21 cellular contexts compared by ENCODE assay signal in genomic region chr11:84264066-84264465, GRCh38.
"Had no signal": no experiment of that assay in that cellular context is flagged by ENCODE, and none has a peak within 500 bp of the region (broad histone marks: within the 10 kb centered on the region; RNA-seq: fewer than 3 reads in every experiment).

No MANE protein-coding gene starts in this region.

- H3K36me3 ChIP-seq: left ventricle myocardium inferior, neural progenitor cell, ovary, right lobe of liver, tibial artery had no signal

- H3K9me3 ChIP-seq: left ventricle myocardium inferior, ovary, right lobe of liver, SK-N-SH, tibial artery had no signal

- H3K4me3 Mint-ChIP-seq: activated CD4-positive, alpha-beta memory T cell treated with anti-CD3 and anti-CD28 coated beads, Interleukin-2, amount 10 ng/mL, durations not matched to agents 7 days and 5 days; activated CD4-positive, alpha-beta T cell treated with anti-CD3 and anti-CD28 coated beads for 36 hours; activated CD8-positive, alpha-beta memory T cell treated with anti-CD3 and anti-CD28 coated beads, Interleukin-2, amount 10 ng/mL, durations not matched to agents 7 days and 5 days; activated naive CD8-positive, alpha-beta T cell treated with anti-CD3 and anti-CD28 coated beads, Interleukin-2, amount 10 ng/mL, durations not matched to agents 7 days and 5 days; naive thymus-derived CD4-positive, alpha-beta T cell; neural progenitor cell; WTC11 had no signal

- H3K27me3 Mint-ChIP-seq: activated CD4-positive, alpha-beta memory T cell treated with anti-CD3 and anti-CD28 coated beads, Interleukin-2, amount 10 ng/mL, durations not matched to agents 7 days and 5 days; activated CD4-positive, alpha-beta T cell treated with anti-CD3 and anti-CD28 coated beads for 36 hours; activated CD8-positive, alpha-beta memory T cell treated with anti-CD3 and anti-CD28 coated beads, Interleukin-2, amount 10 ng/mL, durations not matched to agents 7 days and 5 days; activated naive CD8-positive, alpha-beta T cell treated with anti-CD3 and anti-CD28 coated beads, Interleukin-2, amount 10 ng/mL, durations not matched to agents 7 days and 5 days; naive thymus-derived CD4-positive, alpha-beta T cell had no signal

- H3K4me1 Mint-ChIP-seq: activated CD4-positive, alpha-beta memory T cell treated with anti-CD3 and anti-CD28 coated beads, Interleukin-2, amount 10 ng/mL, durations not matched to agents 7 days and 5 days; activated CD4-positive, alpha-beta T cell treated with anti-CD3 and anti-CD28 coated beads for 36 hours; activated CD8-positive, alpha-beta memory T cell treated with anti-CD3 and anti-CD28 coated beads, Interleukin-2, amount 10 ng/mL, durations not matched to agents 7 days and 5 days; activated naive CD8-positive, alpha-beta T cell treated with anti-CD3 and anti-CD28 coated beads, Interleukin-2, amount 10 ng/mL, durations not matched to agents 7 days and 5 days; naive thymus-derived CD4-positive, alpha-beta T cell; WTC11 had no signal

- H3K27ac Mint-ChIP-seq: activated CD4-positive, alpha-beta memory T cell treated with anti-CD3 and anti-CD28 coated beads, Interleukin-2, amount 10 ng/mL, durations not matched to agents 7 days and 5 days; activated CD4-positive, alpha-beta T cell treated with anti-CD3 and anti-CD28 coated beads for 36 hours; activated CD8-positive, alpha-beta memory T cell treated with anti-CD3 and anti-CD28 coated beads, Interleukin-2, amount 10 ng/mL, durations not matched to agents 7 days and 5 days; activated naive CD8-positive, alpha-beta T cell treated with anti-CD3 and anti-CD28 coated beads, Interleukin-2, amount 10 ng/mL, durations not matched to agents 7 days and 5 days; naive thymus-derived CD4-positive, alpha-beta T cell; neural progenitor cell; WTC11 had no signal

- H3K4me3 ChIP-seq: left ventricle myocardium inferior, neural progenitor cell, ovary, right lobe of liver, tibial artery had no signal

- H3K9ac ChIP-seq: neural progenitor cell, SK-N-SH had no signal

- H3K36me3 Mint-ChIP-seq: activated CD8-positive, alpha-beta memory T cell treated with anti-CD3 and anti-CD28 coated beads, Interleukin-2, amount 10 ng/mL, durations not matched to agents 7 days and 5 days; activated naive CD8-positive, alpha-beta T cell treated with anti-CD3 and anti-CD28 coated beads, Interleukin-2, amount 10 ng/mL, durations not matched to agents 7 days and 5 days; naive thymus-derived CD4-positive, alpha-beta T cell; neural progenitor cell; WTC11 had no signal

- DNase-seq: activated CD4-positive, alpha-beta memory T cell treated with anti-CD3 and anti-CD28 coated beads, Interleukin-2, amount 10 ng/mL, durations not matched to agents 7 days and 5 days; activated CD4-positive, alpha-beta T cell treated with anti-CD3 and anti-CD28 coated beads for 36 hours; activated CD8-positive, alpha-beta memory T cell treated with anti-CD3 and anti-CD28 coated beads, Interleukin-2, amount 10 ng/mL, durations not matched to agents 7 days and 5 days; activated naive CD4-positive, alpha-beta T cell treated with Interleukin-2 at 50 U/mL for 16 hours; activated naive CD8-positive, alpha-beta T cell treated with anti-CD3 and anti-CD28 coated beads, Interleukin-2, amount 10 ng/mL, durations not matched to agents 7 days and 5 days; aorta; cortex of kidney; effector CD8-positive, alpha-beta T cell; glutamatergic neuron; left ventricle myocardium inferior; mammary epithelial cell; naive thymus-derived CD4-positive, alpha-beta T cell; ovary; right lobe of liver; SK-N-SH; small intestine; stimulated activated CD4-positive, alpha-beta T cell treated with anti-CD3 and anti-CD28 coated beads, Interleukin-15, amount 100 ng/mL, for 24 hours; stimulated activated CD4-positive, alpha-beta T cell treated with anti-CD3 and anti-CD28 coated beads, Interleukin-4, amount 100 ng/mL, for 1 hour; tibial artery had no signal

- H3K27ac ChIP-seq: left ventricle myocardium inferior, neural progenitor cell, ovary, right lobe of liver, tibial artery had no signal

- H2AFZ ChIP-seq: neural progenitor cell had no signal

- H3K4me2 ChIP-seq: neural progenitor cell, SK-N-SH had no signal

- ATAC-seq: activated CD4-positive, alpha-beta T cell treated with anti-CD3 and anti-CD28 coated beads for 36 hours; activated CD8-positive, alpha-beta memory T cell treated with anti-CD3 and anti-CD28 coated beads, Interleukin-2, amount 10 ng/mL, durations not matched to agents 7 days and 5 days; naive thymus-derived CD4-positive, alpha-beta T cell; right lobe of liver; WTC11 had no signal

- H3K9me3 Mint-ChIP-seq: neural progenitor cell, WTC11 had no signal

- H3K27me3 ChIP-seq: neural progenitor cell, ovary, right lobe of liver, tibial artery had no signal

- H3K4me1 ChIP-seq: left ventricle myocardium inferior, neural progenitor cell, right lobe of liver, tibial artery had no signal
